In genomic region chr17:14029679-14030078, GRCh38 we compare ENCODE assay signal across 1 cellular context.
A peak's percentile ranks its signal among the peaks of the same experiment; 100 is the strongest.
TF ChIP-seq lines count a peak whose summit lies in the region.

No MANE protein-coding gene starts in this region.

TF ChIP-seq in K562, 482 proteins besides CTCF, POLR2A, EP300 and RAD21:
- TF ChIP-seq MEIS2 (IDR thresholded peaks at IDR 0.05; ENCODE audit: partially characterized antibody): peak; percentile 7
- TF ChIP-seq TRIM24 (IDR thresholded peaks at IDR 0.05): 0 out of 4 replicates have a peak, but pooled peaks of 1 of the 2 experiments have one; percentile 10
